Comparison of ENCODE assay signal across 22 cellular contexts in genomic region chr14:105325303-105325702, GRCh38. TPM values are rescaled to one million over a fixed set of nuclear protein-coding genes. Genes with fewer than 3 reads are reported as not detected.
DNase-seq lines count a peak whose midpoint lies in the region; ATAC-seq, FAIRE-seq and TF ChIP-seq lines count a peak whose summit lies in the region.
"Had no signal": no experiment of that assay in that cellular context is flagged by ENCODE, and none has a peak within 500 bp of the region (broad histone marks: within the 10 kb centered on the region; RNA-seq: fewer than 3 reads in every experiment).

No MANE protein-coding gene starts in this region.

- no peak for ATAC-seq in left cardiac atrium

- H3K4me1 ChIP-seq in left ventricle myocardium inferior (peaks cover 77% of the 10 kb centered on the region), HEK293 (ENCODE audit: control insufficient read depth, insufficient read depth, low read length) (peaks cover 6% of the 10 kb centered on the region; the same call in 1 of the 2 replicates), iPS-15b (ENCODE audit: control insufficient read depth, insufficient read depth, low read length) (peaks cover 16% of the 10 kb centered on the region), skeletal muscle tissue (ENCODE audit: control insufficient read depth in 3 of 3, insufficient read depth in 3 of 3, low read length in 3 of 3) (peaks cover 73 to 78% (median 77%) of the 10 kb centered on the region in 3 donors), tibial nerve (peaks cover 0 to 72% (median 23%) of the 10 kb centered on the region in 4 donors)
- H3K4me1 ChIP-seq: BE2C had no signal

- H3K9ac ChIP-seq in iPS-15b (ENCODE audit: low read depth, low read length) (peak overlapping the region; percentile 48), skeletal muscle tissue (ENCODE audit: low read depth in 1 of 3, low read length in 3 of 3) (peak overlapping the region; percentile 66 to 89 (median 71))
- H3K9ac ChIP-seq: KMS-11 had no signal

- H3K27ac ChIP-seq in left ventricle myocardium inferior (replicated peaks) (peak overlapping the region; percentile 87), HEK293 (ENCODE audit: extremely low read depth, low read depth, low read length) (no peak overlapping the region), skeletal muscle tissue (ENCODE audit: low read depth, low read length) (peak overlapping the region; percentile 87), tibial nerve (peak overlapping the region in 1 of 4 donors; percentile 8)
- H3K27ac ChIP-seq: KMS-11, PC-9, RWPE1, SJSA1 had no signal

- TF ChIP-seq POLR2A in H54 (IDR thresholded peaks at IDR 0.05; ENCODE audit: low read depth, low read length) (no peak), tibial nerve (IDR thresholded peaks at IDR 0.05) (no peak)

- no peak overlapping the region for H3K4me3 ChIP-seq in left ventricle myocardium inferior
- no peak overlapping the region for H3K4me3 ChIP-seq in HEK293 (ENCODE audit: low read depth, low read length)
- H3K4me3 ChIP-seq in iPS-15b (ENCODE audit: low read depth, low read length), result no peak overlapping the region
- H3K4me3 ChIP-seq in skeletal muscle tissue (ENCODE audit: low read length in 3 of 3), result peak overlapping the region; percentile 40 to 52 (median 41)
- no peak overlapping the region for H3K4me3 ChIP-seq in tibial nerve
- H3K4me3 ChIP-seq: HAP-1, PC-9, SJSA1 had no signal

- no peaks in the 10 kb centered on the region for H3K9me3 ChIP-seq in left ventricle myocardium inferior (replicated peaks)
- H3K9me3 ChIP-seq in HEK293 (ENCODE audit: control insufficient read depth, insufficient read depth, low read depth, low read length), result no peaks in the 10 kb centered on the region
- H3K9me3 ChIP-seq in iPS-15b (ENCODE audit: control insufficient read depth, insufficient read depth, low read length), result no peaks in the 10 kb centered on the region
- H3K9me3 ChIP-seq in skeletal muscle tissue (ENCODE audit: control insufficient read depth in 3 of 3, low read length in 3 of 3), result no peaks in the 10 kb centered on the region
- no peaks in the 10 kb centered on the region for H3K9me3 ChIP-seq in tibial nerve
- H3K9me3 ChIP-seq: BE2C, HAP-1, SJSA1 had no signal

- TF ChIP-seq EP300 in tibial nerve (IDR thresholded peaks at IDR 0.05), result no peak

- POLR2A ChIA-PET in HEK293 (lab: Yijun Ruan, JAX), result interaction anchor here (1.5 kb wide), 1 partner anchor 11 kb away, joined by 4 read pairs; the partner anchor contains the start of gene PACS2

- H3K36me3 ChIP-seq in left ventricle myocardium inferior, result no peaks in the 10 kb centered on the region
- H3K36me3 ChIP-seq in HEK293 (ENCODE audit: control insufficient read depth in 2 of 2, insufficient read depth in 1 of 2, low read length in 2 of 2), result no peaks in the 10 kb centered on the region; a peak in 1 of 3 replicates
- no peaks in the 10 kb centered on the region for H3K36me3 ChIP-seq in iPS-15b (ENCODE audit: control insufficient read depth, insufficient read depth, low read length)
- peaks cover 0 to 2% (median 0%) of the 10 kb centered on the region in 3 donors for H3K36me3 ChIP-seq in skeletal muscle tissue (ENCODE audit: control insufficient read depth in 3 of 3, insufficient read depth in 3 of 3, low read length in 3 of 3)
- H3K36me3 ChIP-seq in tibial nerve, result no peaks in the 10 kb centered on the region
- H3K36me3 ChIP-seq: BE2C, HAP-1, SJSA1 had no signal

- FAIRE-seq in H54 (lab: Jason Lieb, UNC), result no peak
- FAIRE-seq: A204.1, GM12891 had no signal

- DNase-seq in left ventricle myocardium inferior (no peak), left cardiac atrium (no peak), H54 (ENCODE audit: insufficient read length, low spot score) (no peak), tibial nerve (ENCODE audit: low spot score in 2 of 2) (no peak)
- no peak for DNase-seq in activated naive CD4-positive, alpha-beta T cell (lab: John Stamatoyannopoulos, UW)
- DNase-seq: BE2C; Calu3; CD4-positive, alpha-beta memory T cell; NCI-H1417; NCI-H187 treated with DMSO at 0.1 percent for 48 hours; NCI-H226; NCI-H524; PC-9 had no signal

- H3K27me3 ChIP-seq in left ventricle myocardium inferior (ENCODE audit: low read depth), result no peaks in the 10 kb centered on the region
- H3K27me3 ChIP-seq in iPS-15b (ENCODE audit: control insufficient read depth, insufficient read depth, low read length), result no peaks in the 10 kb centered on the region
- no peaks in the 10 kb centered on the region for H3K27me3 ChIP-seq in skeletal muscle tissue (ENCODE audit: control insufficient read depth in 3 of 3, insufficient read depth in 3 of 3, low read length in 3 of 3)
- no peaks in the 10 kb centered on the region for H3K27me3 ChIP-seq in tibial nerve
- H3K27me3 ChIP-seq: BE2C, SJSA1 had no signal

- WGBS in tibial nerve, 2 donors, result 65 to 83% methylated on average over 5 to 9 of the region's 9 CpGs

- TF ChIP-seq CTCF in left ventricle myocardium inferior (IDR thresholded peaks at IDR 0.05; ENCODE audit: borderline replicate concordance) (no peak), HEK293 (tag by site-specific recombination; IDR thresholded peaks at IDR 0.05) (no peak), tibial nerve (IDR thresholded peaks at IDR 0.05) (no peak)

- CTCF ChIA-PET in HEK293 (lab: Yijun Ruan, JAX), result interaction anchor here (0.6 kb wide), 1 partner anchor 21 kb away, joined by 4 read pairs; no protein-coding TSS in a partner anchor

- intact Hi-C loops in left ventricle myocardium inferior (cut with micrococcal nuclease) (no loop called here), left cardiac atrium (cut with DNase I) (no loop called here)

TF ChIP-seq in HEK293, 187 proteins besides CTCF, POLR2A, EP300 and RAD21:
- TF ChIP-seq ZNF341 (tag by site-specific recombination; IDR thresholded peaks at IDR 0.05; ENCODE audit: low read depth), result 0 out of 2 replicates have a peak, but pooled peaks have one; percentile 7
- TF ChIP-seq ZNF707 (tag by site-specific recombination; IDR thresholded peaks at IDR 0.05), result no peak
- TF ChIP-seq SCRT1 (tag by site-specific recombination; IDR thresholded peaks at IDR 0.05; ENCODE audit: borderline replicate concordance), result no peak

RNA-seq across cellular contexts. Expression of gene PACS2, which starts 10.8 kb away (rescaled TPM):
- total RNA-seq in left ventricle myocardium inferior (64.0 TPM), left cardiac atrium (10 to 100 TPM; 53.4 to 55.8 TPM), skeletal muscle tissue (60.0 TPM), tibial nerve (100 to 1,000 TPM; 142 to 225 (median 183) TPM)

RNA-seq across cellular contexts. Expression of gene BRF1, which starts 24.5 kb away (rescaled TPM):
- total RNA-seq in left ventricle myocardium inferior, result 19.8 TPM
- total RNA-seq in left cardiac atrium, result 10 to 100 TPM; 18.8 to 20.0 TPM
- 38.1 TPM for total RNA-seq in skeletal muscle tissue
- total RNA-seq in tibial nerve, result 100 to 1,000 TPM in 2 of 4 donors, 10 to 100 TPM in 2; 77.6 to 114 (median 99.5) TPM

Comparison
In these comparisons a context has a peak if more than half of its experiments do, and no peak if none do; other contexts are left out.
1. H3K4me3 ChIP-seq: peak in skeletal muscle tissue (3 of 3); none in left ventricle myocardium inferior (single experiment), HEK293 (single experiment), iPS-15b (single experiment) and tibial nerve (0 of 4).